ENCODE assay signal across 8 cellular contexts in genomic region chr17:21410371-21410770, GRCh38. TPM values are rescaled to one million over a fixed set of nuclear protein-coding genes. Genes with fewer than 3 reads are reported as not detected.
DNase-seq lines count a peak whose midpoint lies in the region; ATAC-seq, FAIRE-seq and TF ChIP-seq lines count a peak whose summit lies in the region.
"Not testable (repeated sequence)": the region's sequence is repeated elsewhere in the genome, so short reads cannot be mapped to it uniquely, and the experiment has no call there.
"Had no signal": no experiment of that assay in that cellular context is flagged by ENCODE, and none has a peak within 500 bp of the region (broad histone marks: within the 10 kb centered on the region; RNA-seq: fewer than 3 reads in every experiment).

No MANE protein-coding gene starts in this region.

- H3K27me3 ChIP-seq in PC-9 (ENCODE audit: insufficient read depth, low read depth); left ventricle myocardium inferior (ENCODE audit: low read depth); psoas muscle (ENCODE audit: insufficient read depth in 3 of 3, low read length in 2 of 3): not testable (repeated sequence)

- not testable (repeated sequence) for H3K4me3 Mint-ChIP-seq in chondrocyte (ENCODE audit: unreplicated experiment)

- POLR2A ChIA-PET in A549 (lab: Yijun Ruan, JAX); PC-9 (lab: Charles Lee; ENCODE audit: unreplicated experiment): not testable (repeated sequence)

- not testable (repeated sequence) for DNase-seq in A549 (ENCODE audit: low read depth in 1 of 2, low spot score in 1 of 2); PC-9
- DNase-seq in chondrocyte (ENCODE audit: low spot score) (peak; percentile 81), left ventricle myocardium inferior (peak; percentile 9), mucosa of descending colon (peak in 2 of 3 donors; percentile 21 to 41), psoas muscle (peak in 1 of 2 donors; percentile 39)

- not testable (repeated sequence) for ATAC-seq in A549, mucosa of descending colon, psoas muscle

- H3K4me2 ChIP-seq in A549 = not testable (repeated sequence)
- peak overlapping the region; percentile 75 for H3K4me2 ChIP-seq in PC-9

- not testable (repeated sequence) for H3K4me1 ChIP-seq in A549; left ventricle myocardium inferior; mucosa of descending colon (ENCODE audit: low read depth)
- H3K4me1 ChIP-seq in PC-9 (replicated peaks; ENCODE audit: insufficient read depth) (peaks cover 28% of the 10 kb centered on the region), psoas muscle (peaks cover 13% of the 10 kb centered on the region)

- TF ChIP-seq CTCF in A549 (IDR thresholded peaks at IDR 0.05); PC-9 (conservative IDR thresholded peaks at IDR 0.05); chondrocyte (IDR thresholded peaks at IDR 0.05); left ventricle myocardium inferior (IDR thresholded peaks at IDR 0.05; ENCODE audit: borderline replicate concordance); mucosa of descending colon (IDR thresholded peaks at IDR 0.05); psoas muscle (IDR thresholded peaks at IDR 0.05): not testable (repeated sequence)

- H3K4me3 ChIP-seq in A549, PC-9, left ventricle myocardium inferior, mucosa of descending colon, psoas muscle: not testable (repeated sequence)

- not testable (repeated sequence) for H4K20me1 ChIP-seq in PC-9 (ENCODE audit: insufficient read depth)

- WGBS in A549 (ENCODE audit: missing lambda C conversion rate) = 54% methylated on average over 9 of the region's 9 CpGs
- 74 to 84% (median 77%) methylated on average over 7 to 9 of the region's 9 CpGs for WGBS in psoas muscle, 3 donors

- H2AFZ ChIP-seq in PC-9 = not testable (repeated sequence)

- H3K4me1 Mint-ChIP-seq in chondrocyte (ENCODE audit: low read depth) = peaks cover 16% of the 10 kb centered on the region

- not testable (repeated sequence) for H3K27ac Mint-ChIP-seq in chondrocyte (ENCODE audit: unreplicated experiment)

- H3K27ac ChIP-seq in A549; left ventricle myocardium inferior (replicated peaks): not testable (repeated sequence)
- H3K27ac ChIP-seq in PC-9 (peak overlapping the region; percentile 71), psoas muscle (peak overlapping the region; percentile 15)

- not testable (repeated sequence) for H3K9me2 ChIP-seq in PC-9 (ENCODE audit: insufficient read depth)

- not testable (repeated sequence) for H3K79me2 ChIP-seq in PC-9 (ENCODE audit: low read depth)

- not testable (repeated sequence) for H3F3A ChIP-seq in PC-9 (ENCODE audit: insufficient read depth, low read depth)

- intact Hi-C loops in PC-9 (cut with micrococcal nuclease; ENCODE audit: unreplicated experiment) = loop anchor here (2.0 kb wide), 1 partner anchor 124 kb away; no protein-coding TSS in a partner anchor
- intact Hi-C loops in left ventricle myocardium inferior (cut with micrococcal nuclease); mucosa of descending colon (cut with DNase I, micrococcal nuclease); psoas muscle (cut with DNase I): not testable (repeated sequence)

- TF ChIP-seq RAD21 in A549 (conservative IDR thresholded peaks at IDR 0.05 in 1 of 2, IDR thresholded peaks at IDR 0.05 in 1 of 2) = not testable (repeated sequence)

- FAIRE-seq in A549 (lab: Jason Lieb, UNC) = peak; percentile 86

- CTCF ChIA-PET in A549 (lab: Yijun Ruan, JAX); PC-9 (lab: Charles Lee): not testable (repeated sequence)

- BruUV-seq in PC-9 (replicated peaks; lab: Mats Ljungman, UMichigan) = TSS peak; percentile 99

- H3K36me3 Mint-ChIP-seq in chondrocyte (ENCODE audit: low read depth) = not testable (repeated sequence)

- H3K36me3 ChIP-seq in PC-9 (ENCODE audit: low read depth); left ventricle myocardium inferior; mucosa of descending colon (ENCODE audit: low read depth); psoas muscle (ENCODE audit: insufficient read depth in 1 of 2, low read depth in 1 of 2): not testable (repeated sequence)

- H3K27me3 Mint-ChIP-seq in chondrocyte (ENCODE audit: low read depth) = not testable (repeated sequence)

- H3K9me3 ChIP-seq in A549; PC-9 (ENCODE audit: insufficient read depth, low read depth); left ventricle myocardium inferior (replicated peaks); mucosa of descending colon; psoas muscle: not testable (repeated sequence)

- not testable (repeated sequence) for TF ChIP-seq EP300 in A549 (IDR thresholded peaks at IDR 0.05)

- not testable (repeated sequence) for TF ChIP-seq POLR2A in A549 (IDR thresholded peaks at IDR 0.05; ENCODE audit: low read length)

- not testable (repeated sequence) for H3K9me3 Mint-ChIP-seq in chondrocyte (ENCODE audit: low read depth)

RNA-seq across cellular contexts. Expression of gene KCNJ12, which starts 34.2 kb away (rescaled TPM):
- polyA plus RNA-seq in A549 (2011; rRNA removed) (0.34 and 0.38 TPM in 2 replicates), A549 (2017; fragmentation: RNase III; extraction: RNeasy Plus Mini Kit Qiagen cat#74134 plus additional on column Dnase treatment) (0.44 to 0.54 TPM (median 0.46 TPM) in 3 replicates), psoas muscle (10 to 100 TPM in 2 of 3 donors, 1 to 10 TPM in 1; 5.2 to 42.7 (median 13.6) TPM)
- 0.82 and 1.0 TPM in 2 replicates for polyA plus RNA-seq in A549 (2012; cell fraction: cytosol; rRNA removed)
- polyA plus RNA-seq in A549 (2012; cell fraction: nucleus; rRNA removed) = 1.5 and 1.7 TPM in 2 replicates
- polyA minus RNA-seq in A549 (2011; rRNA and poly(A)+ RNA removed) = 0.37 and 0.44 TPM in 2 replicates
- total RNA-seq in PC-9 (2021) (1.1 and 2.0 TPM in 2 replicates), chondrocyte (2.2 to 2.8 TPM (median 2.5 TPM) in 3 replicates), left ventricle myocardium inferior (12.3 TPM), mucosa of descending colon (1 to 10 TPM in 2 of 3 donors, under 1 TPM in 1; 0.67 to 1.9 (median 1.1) TPM), psoas muscle (10 to 100 TPM in 3 of 4 donors, 1 to 10 TPM in 1; 9.4 to 31.0 (median 23.4) TPM)
- total RNA-seq: CD8-positive, alpha-beta memory T cell had no signal
- polyA plus RNA-seq: CD14-positive monocyte; CD8-positive, alpha-beta memory T cell had no signal
